34 cellular contexts compared by ENCODE assay signal in genomic region chr1:95572002-95572401, GRCh38.
"Had no signal": no experiment of that assay in that cellular context is flagged by ENCODE, and none has a peak within 500 bp of the region (broad histone marks: within the 10 kb centered on the region; RNA-seq: fewer than 3 reads in every experiment).

No MANE protein-coding gene starts in this region.

- DNase-seq: Karpas-422, Kasumi-1, MM.1S, MV-4-11, NCI-H1048, NCI-H1092, NCI-H1092 treated with DMSO at 0.1 percent for 48 hours, NCI-H1105, NCI-H1105 treated with DMSO at 0.1 percent for 48 hours, NCI-H1417, NCI-H1417 treated with DMSO at 0.1 percent for 48 hours, NCI-H1436, NCI-H1436 treated with DMSO at 0.1 percent for 48 hours, NCI-H146, NCI-H1694, NCI-H1694 treated with DMSO at 0.1 percent for 48 hours, NCI-H187, NCI-H187 treated with DMSO at 0.1 percent for 48 hours, NCI-H1930, NCI-H2029, NCI-H2029 treated with DMSO at 0.1 percent for 48 hours, NCI-H2081, NCI-H2081 treated with DMSO at 0.1 percent for 48 hours, NCI-H2107, NCI-H2171, NCI-H2171 treated with DMSO at 0.1 percent for 48 hours, NCI-H2227 treated with DMSO at 0.1 percent for 48 hours, NCI-H226, NCI-H345, NCI-H446, NCI-H446 treated with DMSO at 0.1 percent for 48 hours, NCI-H510A, NCI-H510A treated with DMSO at 0.1 percent for 48 hours had no signal

- H3K4me2 ChIP-seq: KMS-11 had no signal

- H3K9ac ChIP-seq: KMS-11 had no signal

- H3K27ac ChIP-seq: KMS-11 had no signal
